11 cellular contexts compared by ENCODE assay signal in the genomic region with DNA sequence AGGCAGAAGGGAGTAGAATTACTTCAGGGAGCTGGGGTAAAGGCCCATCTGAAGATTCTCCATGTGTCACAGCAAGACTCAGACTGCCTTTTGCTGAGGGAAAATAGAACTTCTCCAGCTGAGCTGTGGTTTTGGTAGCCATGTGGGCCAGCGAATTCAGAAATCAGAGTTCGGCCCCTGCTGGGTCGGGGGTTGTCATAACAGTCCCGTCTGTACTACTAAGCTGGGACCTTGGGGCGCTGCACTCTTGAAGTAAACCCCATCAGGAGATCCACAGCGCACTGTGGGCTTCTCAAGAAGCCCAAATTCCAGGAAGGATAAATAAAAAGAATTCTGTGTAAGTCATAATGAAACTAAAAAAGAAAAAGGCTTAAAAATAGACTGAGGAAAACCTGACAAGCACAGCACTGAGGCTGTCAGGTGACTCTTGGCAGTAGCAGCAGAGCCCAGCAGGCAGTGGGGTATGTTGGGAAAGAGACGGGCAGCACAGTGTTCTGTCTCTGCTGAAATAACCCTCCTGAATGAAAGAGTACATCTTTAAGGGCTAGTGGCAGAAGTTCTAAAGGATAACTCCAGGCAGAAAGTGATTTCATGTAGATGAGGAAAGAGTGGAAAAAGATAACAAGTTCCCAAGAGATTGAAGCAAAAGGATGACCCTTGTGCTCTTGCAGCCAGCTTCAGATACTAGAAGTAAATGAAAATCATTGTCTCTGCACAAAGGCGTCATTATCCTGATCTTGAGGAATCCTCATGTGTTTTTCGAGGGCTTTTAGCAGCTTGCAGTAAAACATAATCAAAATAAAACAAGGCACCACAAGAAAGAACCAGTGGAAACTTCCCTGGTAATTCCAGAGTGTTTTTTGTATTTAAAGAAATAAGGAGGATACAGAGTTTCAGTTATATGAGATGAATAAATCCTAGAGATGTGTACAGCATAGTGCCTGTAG.
DNase-seq lines count a peak whose midpoint lies in the region; ATAC-seq and TF ChIP-seq lines count a peak whose summit lies in the region.
"Had no signal": no experiment of that assay in that cellular context is flagged by ENCODE, and none has a peak within 500 bp of the region (broad histone marks: within the 10 kb centered on the region; RNA-seq: fewer than 3 reads in every experiment).

No MANE protein-coding gene starts in this region.

- no peak overlapping the region for H3K27ac ChIP-seq in CD8-positive, alpha-beta T cell (ENCODE audit: low read depth, low read length)
- peak overlapping the region; percentile 58 for H3K27ac ChIP-seq in effector memory CD4-positive, alpha-beta T cell (ENCODE audit: insufficient read depth, low read length, poor library complexity, severe bottlenecking)
- H3K27ac ChIP-seq: epithelial cell of prostate had no signal

- TF ChIP-seq CTCF in CD8-positive, alpha-beta T cell (IDR thresholded peaks at IDR 0.05) = no peak
- TF ChIP-seq CTCF in activated B cell treated with CpG ODN at 0.5 μM for 24 hours (IDR thresholded peaks at IDR 0.05) (no peak), GM20000 (IDR thresholded peaks at IDR 0.05; ENCODE audit: extremely low read depth, missing control alignments) (no peak)

- POLR2A ChIA-PET in CD8-positive, alpha-beta T cell (lab: Charles Lee) = interaction anchor here (1.2 to 2.5 kb wide), 2 partner anchors 79 to 120 kb away, joined by 4 to 15 read pairs; partner anchors contain the start of gene ACAD9
- POLR2A ChIA-PET in activated B cell treated with CpG ODN at 0.5 μM for 24 hours (lab: Charles Lee) = no interaction called here

- no peak for ATAC-seq in CD8-positive, alpha-beta T cell
- ATAC-seq in activated B cell treated with CpG ODN at 0.5 μM for 24 hours (ENCODE audit: low read depth) (no peak), sciatic nerve (peak; percentile 90), GM21367 (IDR thresholded peaks at IDR 0.05; ENCODE audit: unreplicated experiment) (no peak), GM21390 (IDR thresholded peaks at IDR 0.05; ENCODE audit: unreplicated experiment) (no peak)

- H3K4me3 ChIP-seq in CD8-positive, alpha-beta T cell (ENCODE audit: low read depth, low read length) = no peak overlapping the region
- no peak overlapping the region for H3K4me3 ChIP-seq in effector memory CD4-positive, alpha-beta T cell (ENCODE audit: insufficient read depth, low read depth, low read length, poor library complexity, severe bottlenecking)

- no peaks in the 10 kb centered on the region for H3K27me3 Mint-ChIP-seq in CD8-positive, alpha-beta T cell (ENCODE audit: low read depth)
- no peaks in the 10 kb centered on the region for H3K27me3 Mint-ChIP-seq in activated B cell treated with CpG ODN at 0.5 μM for 24 hours

- H3K9me3 Mint-ChIP-seq in CD8-positive, alpha-beta T cell = no peaks in the 10 kb centered on the region
- no peaks in the 10 kb centered on the region for H3K9me3 Mint-ChIP-seq in activated B cell treated with CpG ODN at 0.5 μM for 24 hours
- H3K9me3 Mint-ChIP-seq: nephron had no signal

- no peak overlapping the region for H3K4me3 Mint-ChIP-seq in CD8-positive, alpha-beta T cell
- no peak overlapping the region for H3K4me3 Mint-ChIP-seq in activated B cell treated with CpG ODN at 0.5 μM for 24 hours
- H3K4me3 Mint-ChIP-seq: nephron had no signal

- H3K36me3 ChIP-seq in CD8-positive, alpha-beta T cell (ENCODE audit: insufficient read depth, low read length) = peaks cover 20% of the 10 kb centered on the region
- peaks cover 31% of the 10 kb centered on the region for H3K36me3 ChIP-seq in effector memory CD4-positive, alpha-beta T cell (ENCODE audit: control insufficient read depth, insufficient read depth, low read length)

- no peaks in the 10 kb centered on the region for H3K9me3 ChIP-seq in CD8-positive, alpha-beta T cell (ENCODE audit: low read length)
- H3K9me3 ChIP-seq in effector memory CD4-positive, alpha-beta T cell (ENCODE audit: control insufficient read depth, low read length) = no peaks in the 10 kb centered on the region

- H3K4me1 Mint-ChIP-seq in CD8-positive, alpha-beta T cell (ENCODE audit: low read depth) = peaks cover 54% of the 10 kb centered on the region
- peaks cover 39% of the 10 kb centered on the region for H3K4me1 Mint-ChIP-seq in activated B cell treated with CpG ODN at 0.5 μM for 24 hours

- H3K27ac Mint-ChIP-seq in CD8-positive, alpha-beta T cell = peak overlapping the region; percentile 80
- peak overlapping the region; percentile 32 for H3K27ac Mint-ChIP-seq in activated B cell treated with CpG ODN at 0.5 μM for 24 hours
- H3K27ac Mint-ChIP-seq: nephron had no signal

- no peak for DNase-seq in CD8-positive, alpha-beta T cell
- DNase-seq in activated B cell treated with CpG ODN at 0.5 μM for 24 hours = no peak
- DNase-seq in effector memory CD4-positive, alpha-beta T cell = no peak
- DNase-seq in sciatic nerve (ENCODE audit: low spot score) = no peak
- DNase-seq in NCI-H82 treated with DMSO at 0.1 percent for 48 hours (lab: John Stamatoyannopoulos, UW; ENCODE audit: unreplicated experiment) = no peak
- no peak for DNase-seq in GM20000 (ENCODE audit: low spot score)
- DNase-seq: DND-41 had no signal

- H3K36me3 Mint-ChIP-seq in CD8-positive, alpha-beta T cell = peaks cover 58% of the 10 kb centered on the region
- H3K36me3 Mint-ChIP-seq in activated B cell treated with CpG ODN at 0.5 μM for 24 hours (ENCODE audit: low read depth) = peaks cover 71% of the 10 kb centered on the region

- peaks cover 44% of the 10 kb centered on the region for H3K4me1 ChIP-seq in CD8-positive, alpha-beta T cell (ENCODE audit: insufficient read depth, low read length)
- peaks cover 16% of the 10 kb centered on the region for H3K4me1 ChIP-seq in effector memory CD4-positive, alpha-beta T cell (ENCODE audit: control insufficient read depth, insufficient read depth, low read length, poor library complexity, severe bottlenecking)

- intact Hi-C loops in CD8-positive, alpha-beta T cell (cut with DNase I, micrococcal nuclease) = loop anchor here in 1 of 2 experiments (5.0 kb wide), 1 partner anchor 47 kb away; no protein-coding TSS in a partner anchor
- intact Hi-C loops in activated B cell treated with CpG ODN at 0.5 μM for 24 hours (cut with micrococcal nuclease) = no loop called here
- intact Hi-C loops in sciatic nerve (cut with DNase I) = no loop called here

- CTCF ChIA-PET in CD8-positive, alpha-beta T cell (lab: Charles Lee) = interaction anchor here (1.0 to 3.4 kb wide), 8 partner anchors 11 to 147 kb away, joined by 3 to 17 read pairs (median 5); no protein-coding TSS in a partner anchor
- CTCF ChIA-PET in activated B cell treated with CpG ODN at 0.5 μM for 24 hours (lab: Charles Lee) = interaction anchor here (1.6 to 1.7 kb wide), 2 partner anchors 45 to 183 kb away, joined by 4 read pairs; no protein-coding TSS in a partner anchor

- no peaks in the 10 kb centered on the region for H3K27me3 ChIP-seq in CD8-positive, alpha-beta T cell (ENCODE audit: insufficient read depth, low read length)
- no peaks in the 10 kb centered on the region for H3K27me3 ChIP-seq in effector memory CD4-positive, alpha-beta T cell (replicated peaks; ENCODE audit: control insufficient read depth, insufficient read depth, low read length, poor library complexity, severe bottlenecking)
